In genomic region chr5:40834849-40835787, GRCh38 we compare ENCODE assay signal across 8 cellular contexts. TPM values are rescaled to one million over a fixed set of nuclear protein-coding genes. Genes with fewer than 3 reads are reported as not detected.
DNase-seq lines count a peak whose midpoint lies in the region; ATAC-seq, FAIRE-seq and TF ChIP-seq lines count a peak whose summit lies in the region.

Gene RPL37, minus strand, starts transcription at chr5:40835222. Its CDS starts 37 bp downstream, at chr5:40835185.

- peaks cover 36% of the 10 kb centered on the region for H3K36me3 Mint-ChIP-seq in natural killer cell treated with Interleukin-12 subunit alpha and Interleukin-12 subunit beta and Interleukin-15 and Interleukin-18, amount 100 ng/mL, for 72 hours

- peak within 1 kb of the TSS; percentile 86 for H2AFZ ChIP-seq in Loucy (ENCODE audit: low read length)

- TF ChIP-seq CTCF in Loucy (conservative IDR thresholded peaks at IDR 0.05; ENCODE audit: low read length) = no peak

- no peaks in the 10 kb centered on the region for H3K9me2 ChIP-seq in Loucy (replicated peaks; ENCODE audit: low read depth, low read length)

- H3K4me1 ChIP-seq in Loucy (ENCODE audit: insufficient read depth, low read length, poor library complexity, severe bottlenecking) = peaks cover 35% of the 10 kb centered on the region

- H3K4me1 Mint-ChIP-seq in natural killer cell treated with Interleukin-12 subunit alpha and Interleukin-12 subunit beta and Interleukin-15 and Interleukin-18, amount 100 ng/mL, for 72 hours (ENCODE audit: low read depth in 2 of 2) = peaks cover 41 to 52% of the 10 kb centered on the region in 2 donors

- no peaks in the 10 kb centered on the region for H3K9me3 ChIP-seq in Loucy (ENCODE audit: insufficient read depth, low read depth, low read length)

- H3K27me3 ChIP-seq in Loucy (ENCODE audit: insufficient read depth, low read length, poor library complexity, severe bottlenecking) = peaks cover 11% of the 10 kb centered on the region

- peaks cover 55% of the 10 kb centered on the region for H3K79me2 ChIP-seq in Loucy (ENCODE audit: insufficient read depth, low read length)

- peak within 1 kb of the TSS; percentile 92 for H3K4me3 ChIP-seq in Loucy (ENCODE audit: low read length, poor library complexity, severe bottlenecking)

- peak within 1 kb of the TSS; percentile 98 to 100 for H3K27ac Mint-ChIP-seq in natural killer cell treated with Interleukin-12 subunit alpha and Interleukin-12 subunit beta and Interleukin-15 and Interleukin-18, amount 100 ng/mL, for 72 hours

- peak within 1 kb of the TSS; percentile 98 for H3K4me2 ChIP-seq in Loucy (ENCODE audit: low read depth, low read length, poor library complexity, severe bottlenecking)

- H3K4me3 Mint-ChIP-seq in natural killer cell treated with Interleukin-12 subunit alpha and Interleukin-12 subunit beta and Interleukin-15 and Interleukin-18, amount 100 ng/mL, for 72 hours = peak within 1 kb of the TSS; percentile 99

- H3K27me3 Mint-ChIP-seq in natural killer cell treated with Interleukin-12 subunit alpha and Interleukin-12 subunit beta and Interleukin-15 and Interleukin-18, amount 100 ng/mL, for 72 hours = no peaks in the 10 kb centered on the region

- peaks cover 47% of the 10 kb centered on the region for H4K20me1 ChIP-seq in Loucy (ENCODE audit: insufficient read depth, low read length, poor library complexity, severe bottlenecking)

- H3F3A ChIP-seq in Loucy (ENCODE audit: low read depth) = no peaks in the 10 kb centered on the region

- H3K9ac ChIP-seq in Loucy (ENCODE audit: low read depth, low read length, poor library complexity, severe bottlenecking) = peak within 1 kb of the TSS; percentile 97

- DNase-seq in EL (peak; percentile 98), H54 (ENCODE audit: insufficient read length, low spot score) (peak; percentile 96), fibroblast of peridontal ligament (ENCODE audit: extremely low read depth) (peak; percentile 97)
- peak; percentile 85 for DNase-seq in activated T-helper 9 cell treated with anti-CD3 and anti-CD28 coated beads, Interleukin-2, amount 50 U/mL, for 16 hours (ENCODE audit: low read depth)
- peak; percentile 96 for DNase-seq in natural killer cell treated with Interleukin-12 subunit alpha and Interleukin-12 subunit beta and Interleukin-15 and Interleukin-18, amount 100 ng/mL, for 72 hours (ENCODE audit: low spot score)
- DNase-seq in stimulated activated naive CD8-positive, alpha-beta T cell treated with anti-CD3 and anti-CD28 coated beads, Interleukin-15, Interleukin-2, amounts not matched to agents 100 U/mL and 50 U/mL, for 24 hours = peak; percentile 93

- peaks cover 42% of the 10 kb centered on the region for H3K36me3 ChIP-seq in Loucy (ENCODE audit: insufficient read depth, low read length)

- H3K9me3 Mint-ChIP-seq in natural killer cell treated with Interleukin-12 subunit alpha and Interleukin-12 subunit beta and Interleukin-15 and Interleukin-18, amount 100 ng/mL, for 72 hours = no peaks in the 10 kb centered on the region

- peak; percentile 99 to 100 for ATAC-seq in natural killer cell treated with Interleukin-12 subunit alpha and Interleukin-12 subunit beta and Interleukin-15 and Interleukin-18, amount 100 ng/mL, for 72 hours
- peak; percentile 96 for ATAC-seq in stimulated activated naive CD8-positive, alpha-beta T cell treated with anti-CD3 and anti-CD28 coated beads, Interleukin-15, Interleukin-2, amounts not matched to agents 100 U/mL and 50 U/mL, for 24 hours

- FAIRE-seq in H54 (lab: Jason Lieb, UNC) = peak; percentile 81

- TF ChIP-seq POLR2A in H54 (IDR thresholded peaks at IDR 0.05; ENCODE audit: low read depth, low read length) (peak; percentile 91), Raji (IDR thresholded peaks at IDR 0.05; ENCODE audit: insufficient read depth, low read depth, low read length) (peak; percentile 99)

RNA-seq across cellular contexts. Expression of gene RPL37, which starts in this region (rescaled TPM):
- total RNA-seq in natural killer cell treated with Interleukin-12 subunit alpha and Interleukin-12 subunit beta and Interleukin-15 and Interleukin-18, amount 100 ng/mL, for 72 hours = 1,000 to 10,000 TPM in 1 of 2 donors, 100 to 1,000 TPM in 1; 886 to 1,034 TPM

Comparison
In these comparisons a context has a peak if more than half of its experiments do, and no peak if none do; other contexts are left out.
1. Peak in every context shown above with its lines: DNase-seq, ATAC-seq and H3K4me3 ChIP-seq.